In genomic region chr15:98131924-98132323, GRCh38 we compare ENCODE assay signal across 23 cellular contexts.
"Had no signal": no experiment of that assay in that cellular context is flagged by ENCODE, and none has a peak within 500 bp of the region (broad histone marks: within the 10 kb centered on the region; RNA-seq: fewer than 3 reads in every experiment).

No MANE protein-coding gene starts in this region.

- ATAC-seq: activated CD4-positive, CD25-positive, alpha-beta regulatory T cell treated with anti-CD3 and anti-CD28 coated beads, Interleukin-2, amount 50 U/mL, for 24 hours; activated CD8-positive, alpha-beta T cell treated with anti-CD3 and anti-CD28 coated beads, Interleukin-2, amount 10 ng/mL, durations not matched to agents 7 days and 5 days; body of pancreas; foreskin keratinocyte; left cardiac atrium; pancreas; psoas muscle had no signal

- H3K27ac Mint-ChIP-seq: activated CD8-positive, alpha-beta T cell treated with anti-CD3 and anti-CD28 coated beads, Interleukin-2, amount 10 ng/mL, durations not matched to agents 7 days and 5 days; activated naive CD4-positive, alpha-beta T cell treated with anti-CD3 and anti-CD28 coated beads, Interleukin-2, amount 50 U/mL, for 24 hours; nephron progenitor cell; type B pancreatic cell had no signal

- H3K4me3 Mint-ChIP-seq: activated CD8-positive, alpha-beta T cell treated with anti-CD3 and anti-CD28 coated beads, Interleukin-2, amount 10 ng/mL, durations not matched to agents 7 days and 5 days; activated naive CD4-positive, alpha-beta T cell treated with anti-CD3 and anti-CD28 coated beads, Interleukin-2, amount 50 U/mL, for 24 hours; nephron progenitor cell; type B pancreatic cell had no signal

- H3K36me3 Mint-ChIP-seq: activated naive CD4-positive, alpha-beta T cell treated with anti-CD3 and anti-CD28 coated beads, Interleukin-2, amount 50 U/mL, for 24 hours; type B pancreatic cell had no signal

- H3K4me1 Mint-ChIP-seq: activated naive CD4-positive, alpha-beta T cell treated with anti-CD3 and anti-CD28 coated beads, Interleukin-2, amount 50 U/mL, for 24 hours had no signal

- H3K27ac ChIP-seq: body of pancreas, cardiac muscle cell, epithelial cell of prostate, foreskin keratinocyte, pancreas, psoas muscle, right atrium auricular region, testis, VCaP had no signal

- FAIRE-seq: pancreas had no signal

- H3K36me3 ChIP-seq: cardiac muscle cell, pancreas, right atrium auricular region had no signal

- DNase-seq: activated CD4-positive, alpha-beta T cell treated with anti-CD3 and anti-CD28 coated beads, Interleukin-2, amount 50 U/mL, for 1 hour; activated CD8-positive, alpha-beta T cell treated with anti-CD3 and anti-CD28 coated beads, Interleukin-2, amount 10 ng/mL, durations not matched to agents 7 days and 5 days; activated gamma-delta T cell treated with Interleukin-2 at 50 U/mL for 16 hours; anterior cingulate cortex; body of pancreas; cortex of kidney; foreskin keratinocyte; left cardiac atrium; nephron progenitor cell; pancreas; psoas muscle; stimulated activated CD4-positive, alpha-beta T cell treated with anti-CD3 and anti-CD28 coated beads, Interleukin-2, amount 100 ng/mL, for 48 hours; stimulated activated CD8-positive, alpha-beta memory T cell treated with anti-CD3 and anti-CD28 coated beads, Interleukin-4, amount 100 ng/mL, for 48 hours; stimulated activated naive CD4-positive, alpha-beta T cell; testis had no signal

- H3K27me3 ChIP-seq: body of pancreas, cardiac muscle cell, foreskin keratinocyte, right atrium auricular region, testis had no signal

- H3K4me3 ChIP-seq: body of pancreas, cardiac muscle cell, pancreas, psoas muscle, right atrium auricular region, smooth muscle cell, testis had no signal

- H3K4me1 ChIP-seq: body of pancreas, foreskin keratinocyte, pancreas, psoas muscle, right atrium auricular region, testis had no signal

- H3K9me3 Mint-ChIP-seq: activated naive CD4-positive, alpha-beta T cell treated with anti-CD3 and anti-CD28 coated beads, Interleukin-2, amount 50 U/mL, for 24 hours; nephron progenitor cell had no signal

- H3K4me2 ChIP-seq: smooth muscle cell had no signal

- H3K9me3 ChIP-seq: body of pancreas, pancreas, psoas muscle, right atrium auricular region, testis had no signal
